ENCODE assay signal across 8 cellular contexts in the genomic region with DNA sequence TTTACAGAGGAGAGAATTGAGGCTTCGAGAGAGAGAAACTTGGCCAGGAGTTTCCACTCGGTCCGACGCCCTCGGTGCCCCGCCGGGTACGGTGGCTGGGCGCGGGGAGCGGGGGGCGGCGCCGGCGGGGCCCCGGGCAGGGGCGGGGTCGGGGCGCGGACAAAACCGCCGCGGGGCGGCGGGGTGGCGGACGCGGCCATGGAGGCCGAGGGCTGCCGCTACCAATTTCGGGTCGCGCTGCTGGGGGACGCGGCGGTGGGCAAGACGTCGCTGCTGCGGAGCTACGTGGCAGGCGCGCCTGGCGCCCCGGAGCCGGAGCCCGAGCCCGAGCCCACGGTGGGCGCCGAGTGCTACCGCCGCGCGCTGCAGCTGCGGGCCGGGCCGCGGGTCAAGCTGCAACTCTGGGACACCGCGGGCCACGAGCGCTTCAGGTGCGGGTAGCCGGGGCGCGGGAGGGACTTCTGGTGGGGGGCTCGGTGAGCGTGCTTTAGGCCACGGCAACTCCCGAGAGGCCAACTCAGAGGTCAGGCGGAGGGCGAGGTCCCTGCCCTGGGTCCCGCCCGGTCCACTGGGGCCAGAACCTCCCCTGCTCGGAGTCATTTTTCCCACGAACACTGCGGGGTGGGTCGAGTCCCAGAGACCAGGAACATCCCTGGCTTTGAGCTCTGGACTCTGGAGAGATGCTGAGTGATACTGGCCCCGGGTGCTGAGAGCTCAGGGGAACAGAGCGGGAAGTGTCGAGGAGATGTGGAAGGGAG. TPM values are rescaled to one million over a fixed set of nuclear protein-coding genes. Genes with fewer than 3 reads are reported as not detected.
DNase-seq lines count a peak whose midpoint lies in the region; ATAC-seq and TF ChIP-seq lines count a peak whose summit lies in the region.

No MANE protein-coding gene starts in this region.

- dilution Hi-C loops in mammary epithelial cell (cut with HindIII; ENCODE audit: low sequenced_read_pairs) = no loop called here

- H3K27ac ChIP-seq in mammary epithelial cell (ENCODE audit: insufficient read depth, low read depth, low read length) = no peak overlapping the region
- peak overlapping the region; percentile 64 for H3K27ac ChIP-seq in lower lobe of right lung
- H3K27ac ChIP-seq in urinary bladder (ENCODE audit: low read depth) = no peak overlapping the region

- BruUV-seq in mammary epithelial cell (replicated peaks; lab: Mats Ljungman, UMichigan) = no TSS peak

- H3K4me2 ChIP-seq in mammary epithelial cell (ENCODE audit: insufficient read depth, low read depth, low read length) = peak overlapping the region; percentile 70

- intact Hi-C loops in mammary epithelial cell (cut with micrococcal nuclease) (no loop called here), lower lobe of right lung (cut with DNase I) (no loop called here)

- H3K9ac ChIP-seq in ES-I3 (ENCODE audit: low read depth, low read length) = peak overlapping the region; percentile 90
- H3K9ac ChIP-seq in mammary epithelial cell (ENCODE audit: insufficient read depth, low read length) = no peak overlapping the region

- H3K79me2 ChIP-seq in mammary epithelial cell (ENCODE audit: insufficient read depth, low read length) = no peaks in the 10 kb centered on the region

- H4K20me1 ChIP-seq in mammary epithelial cell (ENCODE audit: insufficient read depth, low read length) = no peaks in the 10 kb centered on the region

- TF ChIP-seq CTCF in mammary epithelial cell (conservative IDR thresholded peaks at IDR 0.05 in 1 of 2, IDR thresholded peaks at IDR 0.05 in 1 of 2; ENCODE audit: extremely low read depth in 1 of 2, insufficient read depth in 1 of 2, low read depth in 1 of 2, low read length in 2 of 2) = no peak
- no peak for TF ChIP-seq CTCF in lower lobe of right lung (IDR thresholded peaks at IDR 0.05)

- no peaks in the 10 kb centered on the region for H3K36me3 ChIP-seq in ES-I3 (ENCODE audit: insufficient read depth, low read length)
- no peaks in the 10 kb centered on the region for H3K36me3 ChIP-seq in mammary epithelial cell (ENCODE audit: insufficient read depth, low read length)
- H3K36me3 ChIP-seq in lower lobe of right lung = no peaks in the 10 kb centered on the region
- H3K36me3 ChIP-seq in urinary bladder (ENCODE audit: insufficient read depth) = no peaks in the 10 kb centered on the region

- no peaks in the 10 kb centered on the region for H3K27me3 ChIP-seq in mammary epithelial cell (ENCODE audit: insufficient read depth, low read length)
- H3K27me3 ChIP-seq in lower lobe of right lung (ENCODE audit: low read depth) = no peaks in the 10 kb centered on the region

- H3K4me1 ChIP-seq in ES-I3 (ENCODE audit: insufficient read depth, low read length) = peaks cover 19% of the 10 kb centered on the region
- peaks cover 8% of the 10 kb centered on the region for H3K4me1 ChIP-seq in mammary epithelial cell (ENCODE audit: insufficient read depth, low read length)
- peaks cover 15% of the 10 kb centered on the region for H3K4me1 ChIP-seq in lower lobe of right lung
- H3K4me1 ChIP-seq in urinary bladder (ENCODE audit: insufficient read depth) = peaks cover 2% of the 10 kb centered on the region

- CTCF ChIA-PET in mammary epithelial cell (lab: Charles Lee; ENCODE audit: low non-redundant PET) = no interaction called here

- peak overlapping the region; percentile 51 for H2AFZ ChIP-seq in mammary epithelial cell (ENCODE audit: low read depth, low read length)

- WGBS in mammary epithelial cell (ENCODE audit: low coverage, missing lambda C conversion rate) = 96% methylated on average over 3 of the region's 81 CpGs
- 2% methylated on average over 81 of the region's 81 CpGs for WGBS in urinary bladder

- H3K9me3 ChIP-seq in ES-I3 (ENCODE audit: control insufficient read depth, insufficient read depth, low read length) = no peaks in the 10 kb centered on the region
- no peaks in the 10 kb centered on the region for H3K9me3 ChIP-seq in mammary epithelial cell (replicated peaks; ENCODE audit: insufficient read depth, low read length)
- H3K9me3 ChIP-seq in lower lobe of right lung = no peaks in the 10 kb centered on the region

- H3K4me3 ChIP-seq in mammary epithelial cell (replicated peaks in 1 of 3; ENCODE audit: insufficient read depth in 1 of 3, low read depth in 2 of 3, low read length in 3 of 3) (peak overlapping the region in 2 of 3 experiments; percentile 7 to 12), lower lobe of right lung (peak overlapping the region; percentile 63), urinary bladder (ENCODE audit: low read depth, low read length) (peak overlapping the region; percentile 57)

- no peak for TF ChIP-seq POLR2A in GM18505 (IDR thresholded peaks at IDR 0.05; ENCODE audit: borderline replicate concordance, extremely low read depth, insufficient read depth, insufficient read length)

- ATAC-seq in HG02970 (IDR thresholded peaks at IDR 0.05; ENCODE audit: low FRiP score, unreplicated experiment) (peak; percentile 69), lower lobe of right lung (peak; percentile 68 to 76), HG02610 (IDR thresholded peaks at IDR 0.05; ENCODE audit: unreplicated experiment) (no peak), GM18505 (IDR thresholded peaks at IDR 0.05; ENCODE audit: unreplicated experiment) (no peak)

- no peak for DNase-seq in mammary epithelial cell
- DNase-seq in lower lobe of right lung = peak; percentile 50
- DNase-seq in SIG-M5 treated with dmso at 0.1 percent for 504 hours (lab: John Stamatoyannopoulos, UW; ENCODE audit: unreplicated experiment) = no peak

- in situ Hi-C loops in mammary epithelial cell (cut with MboI; ENCODE audit: low sequenced_read_pairs in 2 of 2) = no loop called here

RNA-seq across cellular contexts. Expression of a gene that starts 0.4 kb away (rescaled TPM):
- under 1 TPM in 1 of 2 donors, not detected in 1; 0.17 TPM for total RNA-seq in mammary epithelial cell
- polyA plus RNA-seq in mammary epithelial cell = 0.10 TPM
- polyA minus RNA-seq in mammary epithelial cell = not detected
- total RNA-seq in lower lobe of right lung = 7.0 TPM
- 6.1 TPM for total RNA-seq in urinary bladder
- 2.5 TPM for polyA plus RNA-seq in urinary bladder

RNA-seq across cellular contexts. Expression of a gene that starts 39.6 kb away (rescaled TPM):
- total RNA-seq in mammary epithelial cell (10 to 100 TPM; 21.3 to 36.9 TPM), lower lobe of right lung (26.3 TPM), urinary bladder (35.7 TPM)
- polyA plus RNA-seq in mammary epithelial cell (34.1 TPM), urinary bladder (21.8 TPM)
- polyA minus RNA-seq in mammary epithelial cell = 50.4 TPM

RNA-seq across cellular contexts. Expression of a gene that starts 50.4 kb away (rescaled TPM):
- total RNA-seq in mammary epithelial cell = 10 to 100 TPM; 22.0 to 27.1 TPM
- polyA plus RNA-seq in mammary epithelial cell = 38.2 TPM
- polyA minus RNA-seq in mammary epithelial cell = 20.1 TPM
- 21.8 TPM for total RNA-seq in lower lobe of right lung
- 25.6 TPM for total RNA-seq in urinary bladder
- 23.8 TPM for polyA plus RNA-seq in urinary bladder

RNA-seq across cellular contexts. Expression of a gene that starts 55.9 kb away (rescaled TPM):
- total RNA-seq in mammary epithelial cell = not detected
- polyA plus RNA-seq in mammary epithelial cell = not detected
- not detected for polyA minus RNA-seq in mammary epithelial cell
- total RNA-seq in lower lobe of right lung = not detected
- total RNA-seq in urinary bladder = not detected
- not detected for polyA plus RNA-seq in urinary bladder

Comparison
In these comparisons a context has a peak if more than half of its experiments do, and no peak if none do; other contexts are left out.
1. ATAC-seq: peak in HG02970 (single experiment) and lower lobe of right lung (2 of 2); none in HG02610 (single experiment) and GM18505 (single experiment).
2. H3K4me3 ChIP-seq: peak in every context shown above with its lines; median percentile 63 in lower lobe of right lung; 57 in urinary bladder; 10 in mammary epithelial cell.